10 cellular contexts compared by ENCODE assay signal in genomic region chr19:35712910-35713845, GRCh38. TPM values are rescaled to one million over a fixed set of nuclear protein-coding genes. Genes with fewer than 3 reads are reported as not detected.
A peak's percentile ranks its signal among the peaks of the same experiment; 100 is the strongest.
DNase-seq lines count a peak whose midpoint lies in the region; ATAC-seq and TF ChIP-seq lines count a peak whose summit lies in the region.
"Had no signal": no experiment of that assay in that cellular context is flagged by ENCODE, and none has a peak within 500 bp of the region (broad histone marks: within the 10 kb centered on the region; RNA-seq: fewer than 3 reads in every experiment).

No MANE protein-coding gene starts in this region.

- peaks cover 34% of the 10 kb centered on the region for H3K4me1 Mint-ChIP-seq in activated CD8-positive, alpha-beta T cell treated with anti-CD3 and anti-CD28 coated beads for 36 hours (ENCODE audit: low read depth)

- peak; percentile 71 to 77 for DNase-seq in activated CD4-positive, alpha-beta T cell treated with anti-CD3 and anti-CD28 coated beads for 24 hours (ENCODE audit: low read depth in 2 of 2)
- no peak for DNase-seq in activated CD4-positive, alpha-beta T cell treated with anti-CD3 and anti-CD28 coated beads for 1 hour
- DNase-seq in activated CD8-positive, alpha-beta T cell treated with anti-CD3 and anti-CD28 coated beads for 36 hours = peak; percentile 95
- DNase-seq in iPS-NIHi7 (ENCODE audit: extremely low spot score) (peak; percentile 29), NCI-H345 treated with DMSO at 0.1 percent for 48 hours (lab: John Stamatoyannopoulos, UW; ENCODE audit: unreplicated experiment) (no peak), NCI-H1436 treated with DMSO at 0.1 percent for 48 hours (lab: John Stamatoyannopoulos, UW) (no peak)
- peak; percentile 53 for DNase-seq in stimulated activated naive CD4-positive, alpha-beta T cell treated with Interleukin-2 at 50 U/mL for 16 hours (lab: John Stamatoyannopoulos, UW)
- DNase-seq: 8988T had no signal

- H3K27ac Mint-ChIP-seq in activated CD8-positive, alpha-beta T cell treated with anti-CD3 and anti-CD28 coated beads for 36 hours = peak overlapping the region; percentile 100

- H3K9me3 Mint-ChIP-seq in activated CD8-positive, alpha-beta T cell treated with anti-CD3 and anti-CD28 coated beads for 36 hours = peaks cover 2% of the 10 kb centered on the region

- peaks cover 46% of the 10 kb centered on the region for H3K36me3 Mint-ChIP-seq in activated CD8-positive, alpha-beta T cell treated with anti-CD3 and anti-CD28 coated beads for 36 hours (ENCODE audit: low read depth)

- TF ChIP-seq CTCF in activated CD8-positive, alpha-beta T cell treated with anti-CD3 and anti-CD28 coated beads for 36 hours (IDR thresholded peaks at IDR 0.05) = no peak

- intact Hi-C loops in activated CD8-positive, alpha-beta T cell treated with anti-CD3 and anti-CD28 coated beads for 36 hours (cut with micrococcal nuclease) = loop anchor here (2.0 to 10.0 kb wide), 3 partner anchors 34 to 222 kb away; partner anchors contain the start of genes HCST, LIN37, LRFN3 and PSENEN

- H3K4me3 Mint-ChIP-seq in activated CD8-positive, alpha-beta T cell treated with anti-CD3 and anti-CD28 coated beads for 36 hours = peak overlapping the region; percentile 83

- ATAC-seq in activated CD8-positive, alpha-beta T cell treated with anti-CD3 and anti-CD28 coated beads for 36 hours = peak; percentile 32
- ATAC-seq in GM19395 (IDR thresholded peaks at IDR 0.05; ENCODE audit: unreplicated experiment) = no peak

- POLR2A ChIA-PET in activated CD8-positive, alpha-beta T cell treated with anti-CD3 and anti-CD28 coated beads for 36 hours (lab: Charles Lee) = interaction anchor here (0.7 to 8.8 kb wide), 15 partner anchors 8 to 217 kb away, joined by 3 to 215 read pairs (median 4); partner anchors contain the start of genes HSPB6, IGFLR1, LIN37 and PROSER3

- no peaks in the 10 kb centered on the region for H3K27me3 Mint-ChIP-seq in activated CD8-positive, alpha-beta T cell treated with anti-CD3 and anti-CD28 coated beads for 36 hours

- CTCF ChIA-PET in activated CD8-positive, alpha-beta T cell treated with anti-CD3 and anti-CD28 coated beads for 36 hours (lab: Charles Lee) = interaction anchor here (1.0 to 6.4 kb wide), 8 partner anchors 14 to 69 kb away, joined by 3 to 137 read pairs (median 6); partner anchors contain the start of genes IGFLR1, LIN37, PSENEN and U2AF1L4

RNA-seq across cellular contexts. Expression of gene KMT2B, which starts 4.6 kb away (rescaled TPM):
- 10 to 100 TPM; 62.9 to 63.6 TPM for total RNA-seq in activated CD8-positive, alpha-beta T cell treated with anti-CD3 and anti-CD28 coated beads for 36 hours

RNA-seq across cellular contexts. Expression of gene ZBTB32, which starts 8.8 kb away (rescaled TPM):
- 100 to 1,000 TPM; 410 to 420 TPM for total RNA-seq in activated CD8-positive, alpha-beta T cell treated with anti-CD3 and anti-CD28 coated beads for 36 hours
- total RNA-seq: endothelial cell of umbilical vein had no signal

RNA-seq across cellular contexts. Expression of gene IGFLR1, which starts 29.1 kb away (rescaled TPM):
- total RNA-seq in activated CD8-positive, alpha-beta T cell treated with anti-CD3 and anti-CD28 coated beads for 36 hours = 100 to 1,000 TPM; 140 to 143 TPM

RNA-seq across cellular contexts. Expression of gene U2AF1L4, which starts 32.0 kb away (rescaled TPM):
- total RNA-seq in activated CD8-positive, alpha-beta T cell treated with anti-CD3 and anti-CD28 coated beads for 36 hours = 10 to 100 TPM; 41.7 to 42.5 TPM

RNA-seq across cellular contexts. Expression of gene PSENEN, which starts 32.3 kb away (rescaled TPM):
- total RNA-seq in activated CD8-positive, alpha-beta T cell treated with anti-CD3 and anti-CD28 coated beads for 36 hours = 10 to 100 TPM; 37.2 to 41.3 TPM

Comparison
In these comparisons a context has a peak if more than half of its experiments do, and no peak if none do; other contexts are left out.
1. DNase-seq: peak in activated CD4-positive, alpha-beta T cell treated with anti-CD3 and anti-CD28 coated beads for 24 hours (2 of 2), activated CD8-positive, alpha-beta T cell treated with anti-CD3 and anti-CD28 coated beads for 36 hours (single experiment), iPS-NIHi7 (single experiment) and stimulated activated naive CD4-positive, alpha-beta T cell treated with Interleukin-2 at 50 U/mL for 16 hours (single experiment); none in activated CD4-positive, alpha-beta T cell treated with anti-CD3 and anti-CD28 coated beads for 1 hour (single experiment), NCI-H345 treated with DMSO at 0.1 percent for 48 hours (single experiment) and NCI-H1436 treated with DMSO at 0.1 percent for 48 hours (single experiment).